ENCODE assay signal across 8 cellular contexts in the genomic region with DNA sequence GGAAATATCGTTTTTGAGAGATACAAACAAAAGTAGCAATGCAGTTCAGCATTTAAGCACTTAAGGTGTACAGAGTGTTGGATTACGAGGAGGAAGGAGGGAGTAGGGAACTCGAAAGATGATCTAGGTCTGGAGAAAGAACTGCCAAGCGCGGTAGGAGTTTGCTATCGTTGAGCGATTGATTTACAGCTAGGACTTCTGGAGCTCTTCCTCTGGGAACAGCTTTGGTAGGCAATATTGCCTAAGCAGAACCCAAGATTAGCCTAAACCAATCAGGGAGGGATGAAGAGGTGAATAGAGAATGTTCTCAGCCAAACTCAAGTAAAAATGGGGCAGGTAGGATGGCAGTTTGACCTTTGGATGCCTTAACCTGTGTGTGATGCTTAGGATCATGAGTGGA. TPM values are rescaled to one million over a fixed set of nuclear protein-coding genes. Genes with fewer than 3 reads are reported as not detected.
DNase-seq lines count a peak whose midpoint lies in the region; ATAC-seq, FAIRE-seq and TF ChIP-seq lines count a peak whose summit lies in the region.

No MANE protein-coding gene starts in this region.

- H3K4me1 ChIP-seq in K562 (replicated peaks in 1 of 2; ENCODE audit: control insufficient read depth in 2 of 2, insufficient read depth in 2 of 2, low read length in 2 of 2) (peaks cover 3 to 12% of the 10 kb centered on the region in 2 experiments; a peak in 4 of 5 replicates), mesodermal cell (ENCODE audit: control insufficient read depth, insufficient read depth, low read length, poor library complexity, severe bottlenecking) (peaks cover 28% of the 10 kb centered on the region)

- no peaks in the 10 kb centered on the region for H3K9me1 ChIP-seq in K562 (ENCODE audit: control insufficient read depth, insufficient read depth, low read length)

- intact Hi-C loops in K562 (cut with micrococcal nuclease), result no loop called here

- in situ Hi-C loops in K562 (cut with MboI), result no loop called here

- TF ChIP-seq RAD21 in K562 (CRISPR knock-in tag; conservative IDR thresholded peaks at IDR 0.05 in 1 of 2, IDR thresholded peaks at IDR 0.05 in 1 of 2), result no peak

- peak overlapping the region; percentile 69 for H3K4me3 ChIP-seq in HL-60 (replicated peaks; ENCODE audit: insufficient read depth, low read length)
- H3K4me3 ChIP-seq in K562, result peak overlapping the region; percentile 97
- H3K4me3 ChIP-seq in mesodermal cell (ENCODE audit: extremely low read depth, insufficient read depth, low read length, poor library complexity, severe bottlenecking), result peak overlapping the region; percentile 98

- FAIRE-seq in K562 (lab: Jason Lieb, UNC), result no peak

- DNase-seq in HL-60 (ENCODE audit: low read depth in 1 of 2, low spot score in 1 of 2) (no peak), K562 (ENCODE audit: extremely low read depth in 1 of 4, low spot score in 3 of 4) (no peak), HuH-7 (ENCODE audit: low spot score) (no peak), retina (no peak), DMS53 treated with DMSO at 0.1 percent for 48 hours (lab: John Stamatoyannopoulos, UW; ENCODE audit: unreplicated experiment) (no peak)

- H4K20me1 ChIP-seq in K562 (replicated peaks; ENCODE audit: control insufficient read depth, insufficient read depth, low read length), result peaks cover 28% of the 10 kb centered on the region

- no peak overlapping the region for H2AFZ ChIP-seq in K562 (ENCODE audit: low read depth, low read length)

- H3K9me3 ChIP-seq in K562 (replicated peaks; ENCODE audit: control insufficient read depth, insufficient read depth, low read depth, low read length) (no peaks in the 10 kb centered on the region), mesodermal cell (ENCODE audit: control insufficient read depth, low read length) (no peaks in the 10 kb centered on the region)

- CTCF ChIA-PET in K562 (lab: Yijun Ruan, JAX; ENCODE audit: low intra/inter-chr PET ratio), result interaction anchor here (0.7 kb wide), 1 partner anchor 146 kb away, joined by 3 read pairs; no protein-coding TSS in a partner anchor

- H3K27me3 ChIP-seq in HL-60 (ENCODE audit: insufficient read depth, poor library complexity, severe bottlenecking) (no peaks in the 10 kb centered on the region), K562 (ENCODE audit: control insufficient read depth in 2 of 2, insufficient read depth in 2 of 2, low read length in 2 of 2) (no peaks in the 10 kb centered on the region)

- 0% methylated on average over 7 of the region's 7 CpGs for WGBS in K562 (ENCODE audit: insufficient coverage, low coverage, missing lambda C conversion rate)
- 3 to 5% methylated on average over 7 of the region's 7 CpGs for WGBS in mesodermal cell (ENCODE audit: insufficient coverage in 2 of 2), 2 experiments

- no peak for TF ChIP-seq POLR2A in K562 (conservative IDR thresholded peaks at IDR 0.05)

- H3K27ac ChIP-seq in 22Rv1 (peak overlapping the region; percentile 78), HL-60 (replicated peaks) (peak overlapping the region; percentile 88), K562 (ENCODE audit: extremely low read depth, low read depth, low read length) (peak overlapping the region; percentile 93), mesodermal cell (ENCODE audit: low read depth, low read length, severe bottlenecking) (peak overlapping the region; percentile 89)

- H3K9ac ChIP-seq in K562 (ENCODE audit: insufficient read depth in 1 of 2, low read depth in 2 of 2, low read length in 2 of 2), result peak overlapping the region; percentile 96 to 100

- H3K4me2 ChIP-seq in K562 (ENCODE audit: insufficient read depth, low read length), result peak overlapping the region; percentile 87

- H3K79me2 ChIP-seq in K562 (ENCODE audit: control insufficient read depth, insufficient read depth, low read length), result peaks cover 50% of the 10 kb centered on the region

- POLR2A ChIA-PET in K562 (lab: Yijun Ruan, JAX), result interaction anchor here (0.7 to 2.8 kb wide), 9 partner anchors 9 to 25 kb away, joined by 3 to 13 read pairs (median 4); no protein-coding TSS in a partner anchor

- BruUV-seq in K562 (replicated peaks; lab: Mats Ljungman, UMichigan), result no TSS peak

- TF ChIP-seq CTCF in 22Rv1 (IDR thresholded peaks at IDR 0.05) (no peak), HL-60 (IDR thresholded peaks at IDR 0.05; ENCODE audit: insufficient read depth, low read length) (no peak), K562 (IDR thresholded peaks at IDR 0.05 in 2 of 3, conservative IDR thresholded peaks at IDR 0.05 in 1 of 3; ENCODE audit: insufficient read depth in 2 of 3, low read depth in 1 of 3, low read length in 3 of 3) (no peak)

- peaks cover 28% of the 10 kb centered on the region; the same call in 2 of the 3 replicates for H3K36me3 ChIP-seq in K562 (ENCODE audit: control insufficient read depth, insufficient read depth, low read length)
- H3K36me3 ChIP-seq in mesodermal cell (ENCODE audit: control insufficient read depth, insufficient read depth, low read length), result peaks cover 26% of the 10 kb centered on the region

- no peak for ATAC-seq in K562
- no peak for ATAC-seq in HG02938 (IDR thresholded peaks at IDR 0.05; ENCODE audit: unreplicated experiment)

- TF ChIP-seq EP300 in K562 (IDR thresholded peaks at IDR 0.05; ENCODE audit: low read length), result no peak

TF ChIP-seq in K562, 482 proteins besides CTCF, POLR2A, EP300 and RAD21 (continues in another document):
- no peak for TF ChIP-seq HDGF (IDR thresholded peaks at IDR 0.05)

RNA-seq across cellular contexts. Expression of a gene that starts 1.0 kb away (rescaled TPM):
- 13.9 and 15.8 TPM in 2 replicates for total RNA-seq in K562 (2011; cell fraction: chromatin; rRNA removed; ENCODE audit: low replicate concordance)
- total RNA-seq in K562 (2011; cell fraction: nucleolus; rRNA removed), result 17.2 and 17.5 TPM in 2 replicates
- total RNA-seq in K562 (2011; cell fraction: nucleoplasm; rRNA removed), result 19.0 and 24.3 TPM in 2 replicates
- total RNA-seq in K562 (2014; rRNA removed), result 186 and 196 TPM in 2 replicates
- total RNA-seq in K562 (2014; rRNA removed; fragmentation: Illumina TruSeq; extraction: Trizol), result 129 and 131 TPM in 2 replicates
- 156 and 161 TPM in 2 replicates for total RNA-seq in K562 (2015; rRNA removed; fragmentation: Illumina TruSeq; extraction: Trizol)
- 140 and 144 TPM in 2 replicates for total RNA-seq in K562 (2021)
- polyA plus RNA-seq in K562 (2011; rRNA removed), result 104 and 137 TPM in 2 replicates
- polyA plus RNA-seq in K562 (2011; cell fraction: cytosol; rRNA removed), result 89.6 and 109 TPM in 2 replicates
- polyA plus RNA-seq in K562 (2011; cell fraction: nucleus; rRNA removed), result 27.8 and 38.7 TPM in 2 replicates
- 169 and 197 TPM in 2 replicates for polyA plus RNA-seq in K562 (2012)
- polyA plus RNA-seq in K562 (2014; fragmentation: Illumina TruSeq; extraction: Trizol), result 144 and 156 TPM in 2 replicates
- polyA plus RNA-seq in K562 (2014; fragmentation: Nextera tagmentation; extraction: Ambion mirVana), result 10 to 100 TPM; 37.8 to 39.6 TPM
- polyA plus RNA-seq in K562 (2014; rRNA removed), result 206 and 219 TPM in 2 replicates
- polyA minus RNA-seq in K562 (2011; rRNA and poly(A)+ RNA removed), result 60.8 and 67.3 TPM in 2 replicates
- polyA minus RNA-seq in K562 (2011; cell fraction: cytosol; rRNA and poly(A)+ RNA removed), result 49.0 and 55.3 TPM in 2 replicates
- polyA minus RNA-seq in K562 (2011; cell fraction: nucleus; rRNA and poly(A)+ RNA removed), result 12.7 and 16.2 TPM in 2 replicates
- polyA plus RNA-seq in mesodermal cell (2013, experiment 1 of 2), result 290 TPM
- polyA plus RNA-seq in mesodermal cell (2013, experiment 2 of 2), result 289 TPM

RNA-seq across cellular contexts. Expression of a gene that starts 22.5 kb away (rescaled TPM):
- total RNA-seq in K562 (2011; cell fraction: chromatin; rRNA removed; ENCODE audit: low replicate concordance), result not detected in 2 replicates
- 0.26 TPM in 1 of 2 replicates, not detected in the other for total RNA-seq in K562 (2011; cell fraction: nucleolus; rRNA removed)
- not detected in 2 replicates for total RNA-seq in K562 (2011; cell fraction: nucleoplasm; rRNA removed)
- total RNA-seq in K562 (2014; rRNA removed) (not detected in 2 replicates), K562 (2014; rRNA removed; fragmentation: Illumina TruSeq; extraction: Trizol) (not detected in 2 replicates), K562 (2015; rRNA removed; fragmentation: Illumina TruSeq; extraction: Trizol) (not detected in 2 replicates), K562 (2021) (not detected in 2 replicates)
- polyA plus RNA-seq in K562 (2011; rRNA removed) (not detected in 2 replicates), K562 (2014; fragmentation: Illumina TruSeq; extraction: Trizol) (not detected in 2 replicates), K562 (2014; fragmentation: Nextera tagmentation; extraction: Ambion mirVana) (not detected), K562 (2014; rRNA removed) (not detected in 2 replicates)
- 0.04 and 0.09 TPM in 2 replicates for polyA plus RNA-seq in K562 (2011; cell fraction: cytosol; rRNA removed)
- not detected in 2 replicates for polyA plus RNA-seq in K562 (2011; cell fraction: nucleus; rRNA removed)
- not detected in 2 replicates for polyA plus RNA-seq in K562 (2012)
- polyA minus RNA-seq in K562 (2011; rRNA and poly(A)+ RNA removed), result not detected in 2 replicates
- not detected in 2 replicates for polyA minus RNA-seq in K562 (2011; cell fraction: cytosol; rRNA and poly(A)+ RNA removed)
- not detected in 2 replicates for polyA minus RNA-seq in K562 (2011; cell fraction: nucleus; rRNA and poly(A)+ RNA removed)
- 0.22 TPM for polyA plus RNA-seq in mesodermal cell (2013, experiment 1 of 2)
- polyA plus RNA-seq in mesodermal cell (2013, experiment 2 of 2), result 0.20 TPM

RNA-seq across cellular contexts. Expression of a gene that starts 55.2 kb away (rescaled TPM):
- total RNA-seq in K562 (2011; cell fraction: chromatin; rRNA removed; ENCODE audit: low replicate concordance), result 3.2 and 3.8 TPM in 2 replicates
- 1.7 and 2.2 TPM in 2 replicates for total RNA-seq in K562 (2011; cell fraction: nucleolus; rRNA removed)
- 2.6 and 4.5 TPM in 2 replicates for total RNA-seq in K562 (2011; cell fraction: nucleoplasm; rRNA removed)
- 2.0 and 4.0 TPM in 2 replicates for total RNA-seq in K562 (2014; rRNA removed)
- 2.2 and 2.4 TPM in 2 replicates for total RNA-seq in K562 (2014; rRNA removed; fragmentation: Illumina TruSeq; extraction: Trizol)
- total RNA-seq in K562 (2015; rRNA removed; fragmentation: Illumina TruSeq; extraction: Trizol), result 1.4 TPM in 2 replicates
- total RNA-seq in K562 (2021), result 3.8 and 4.7 TPM in 2 replicates
- polyA plus RNA-seq in K562 (2011; rRNA removed), result 6.9 and 8.8 TPM in 2 replicates
- polyA plus RNA-seq in K562 (2011; cell fraction: cytosol; rRNA removed), result 5.0 and 5.2 TPM in 2 replicates
- 2.9 and 3.2 TPM in 2 replicates for polyA plus RNA-seq in K562 (2011; cell fraction: nucleus; rRNA removed)
- polyA plus RNA-seq in K562 (2012), result 2.2 and 2.3 TPM in 2 replicates
- 4.4 and 4.8 TPM in 2 replicates for polyA plus RNA-seq in K562 (2014; fragmentation: Illumina TruSeq; extraction: Trizol)
- 1 to 10 TPM; 2.7 to 2.9 TPM for polyA plus RNA-seq in K562 (2014; fragmentation: Nextera tagmentation; extraction: Ambion mirVana)
- 4.0 and 4.6 TPM in 2 replicates for polyA plus RNA-seq in K562 (2014; rRNA removed)
- 6.3 and 7.9 TPM in 2 replicates for polyA minus RNA-seq in K562 (2011; rRNA and poly(A)+ RNA removed)
- polyA minus RNA-seq in K562 (2011; cell fraction: cytosol; rRNA and poly(A)+ RNA removed), result 2.5 and 4.0 TPM in 2 replicates
- 0.56 and 0.67 TPM in 2 replicates for polyA minus RNA-seq in K562 (2011; cell fraction: nucleus; rRNA and poly(A)+ RNA removed)
- 37.2 TPM for polyA plus RNA-seq in mesodermal cell (2013, experiment 1 of 2)
- polyA plus RNA-seq in mesodermal cell (2013, experiment 2 of 2), result 41.1 TPM
